In the genomic region with DNA sequence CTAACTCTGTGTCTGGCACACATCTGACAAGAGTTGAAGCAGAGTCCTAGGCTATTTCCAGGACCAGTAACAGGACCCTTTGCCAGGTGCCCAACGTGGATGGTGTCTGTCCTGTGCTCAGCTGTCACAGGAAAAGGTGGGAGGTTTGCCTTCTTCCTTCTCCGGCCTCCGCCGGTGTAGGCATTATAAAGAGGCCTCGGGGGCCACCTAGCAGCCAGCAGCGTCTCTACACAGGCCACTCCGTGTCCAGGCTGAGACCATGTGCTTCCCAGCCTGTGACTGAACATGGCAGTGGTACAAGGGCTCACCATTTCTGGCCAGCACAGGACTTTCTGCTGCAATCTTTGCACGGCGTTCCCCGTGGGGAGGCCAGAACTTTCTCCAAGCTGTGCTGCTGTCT, we compare ENCODE assay signal across 9 cellular contexts.
DNase-seq lines count a peak whose midpoint lies in the region; ATAC-seq and TF ChIP-seq lines count a peak whose summit lies in the region.
"Had no signal": no experiment of that assay in that cellular context is flagged by ENCODE, and none has a peak within 500 bp of the region (broad histone marks: within the 10 kb centered on the region; RNA-seq: fewer than 3 reads in every experiment).

No MANE protein-coding gene starts in this region.

- H3K27ac ChIP-seq in gastroesophageal sphincter, result no peak overlapping the region

- H3K4me3 ChIP-seq in gastroesophageal sphincter, result no peak overlapping the region

- peak; percentile 59 for ATAC-seq in gastroesophageal sphincter
- ATAC-seq in sciatic nerve, result peak; percentile 85
- ATAC-seq in GM19328 (IDR thresholded peaks at IDR 0.05; ENCODE audit: unreplicated experiment), result no peak

- H3K27me3 ChIP-seq in gastroesophageal sphincter, result no peaks in the 10 kb centered on the region

- H3K36me3 ChIP-seq in gastroesophageal sphincter, result no peaks in the 10 kb centered on the region

- H3K9me3 ChIP-seq in gastroesophageal sphincter, result no peaks in the 10 kb centered on the region

- no peak for TF ChIP-seq CTCF in gastroesophageal sphincter (IDR thresholded peaks at IDR 0.05)

- H3K4me1 ChIP-seq in gastroesophageal sphincter, result peaks cover 0 to 15% (median 0%) of the 10 kb centered on the region in 3 donors

- no peak for TF ChIP-seq EP300 in gastroesophageal sphincter (IDR thresholded peaks at IDR 0.05)

- intact Hi-C loops in sciatic nerve (cut with DNase I), result no loop called here

- DNase-seq in GM04504 (ENCODE audit: low read depth) (peak; percentile 30), RPMI8226 (peak; percentile 40), sciatic nerve (ENCODE audit: low spot score) (no peak), cerebellar nuclear complex (lab: John Stamatoyannopoulos, UW) (no peak), LoVo (ENCODE audit: low spot score) (no peak), cortex of kidney (lab: John Stamatoyannopoulos, UW) (no peak)
- DNase-seq: NCI-H1930 had no signal

- WGBS in gastroesophageal sphincter (ENCODE audit: low coverage in 1 of 2), 2 donors, result 56 to 80% methylated on average over 1 to 10 of the region's 10 CpGs

- no peak for TF ChIP-seq POLR2A in gastroesophageal sphincter (IDR thresholded peaks at IDR 0.05)

Comparison
In these comparisons a context has a peak if more than half of its experiments do, and no peak if none do; other contexts are left out.
1. DNase-seq: peak in GM04504 (single experiment) and RPMI8226 (single experiment); none in sciatic nerve (single experiment), cerebellar nuclear complex (0 of 2), LoVo (single experiment) and cortex of kidney (single experiment).